21 cellular contexts compared by ENCODE assay signal in genomic region chr2:60333264-60333663, GRCh38.
"Had no signal": no experiment of that assay in that cellular context is flagged by ENCODE, and none has a peak within 500 bp of the region (broad histone marks: within the 10 kb centered on the region; RNA-seq: fewer than 3 reads in every experiment).

No MANE protein-coding gene starts in this region.

- H3K27me3 Mint-ChIP-seq: naive B cell had no signal

- H3K4me1 Mint-ChIP-seq: nephron had no signal

- H3K27me3 ChIP-seq: hepatocyte, right lobe of liver, stomach had no signal

- H3K4me3 Mint-ChIP-seq: nephron had no signal

- H3K27ac ChIP-seq: hepatocyte, left ventricle myocardium inferior, lower lobe of right lung, parathyroid adenoma, prostate gland, right lobe of liver, stomach, thoracic aorta had no signal

- H3K9me3 ChIP-seq: left ventricle myocardium inferior, lower lobe of right lung, prostate gland, right lobe of liver, stomach, thoracic aorta had no signal

- ATAC-seq: left cardiac atrium, lower lobe of right lung, right lobe of liver had no signal

- H3K36me3 ChIP-seq: left ventricle myocardium inferior, lower lobe of right lung, prostate gland, right lobe of liver, stomach, thoracic aorta had no signal

- H3K4me1 ChIP-seq: left ventricle myocardium inferior, lower lobe of right lung, parathyroid adenoma, prostate gland, right lobe of liver had no signal

- H3K9me3 Mint-ChIP-seq: nephron had no signal

- H3K4me3 ChIP-seq: hepatocyte, left ventricle myocardium inferior, lower lobe of right lung, prostate gland, right lobe of liver, stomach, thoracic aorta had no signal

- H3K27ac Mint-ChIP-seq: nephron had no signal

- DNase-seq: erythroblast; foreskin melanocyte; kidney; left cardiac atrium; left ventricle myocardium inferior; lower lobe of right lung; mesenchymal stem cell; midbrain; naive B cell; occipital lobe; right lobe of liver; stimulated activated CD4-positive, alpha-beta T cell treated with anti-CD3 and anti-CD28 coated beads, Interleukin-1b, Interleukin-23, amount 100 ng/mL, for 48 hours; stimulated activated CD4-positive, alpha-beta T cell treated with anti-CD3 and anti-CD28 coated beads, Interleukin-4, amount 100 ng/mL, for 24 hours; stimulated activated naive CD4-positive, alpha-beta T cell; stomach; substantia nigra had no signal
